Comparison of ENCODE assay signal across 30 cellular contexts in the genomic region with DNA sequence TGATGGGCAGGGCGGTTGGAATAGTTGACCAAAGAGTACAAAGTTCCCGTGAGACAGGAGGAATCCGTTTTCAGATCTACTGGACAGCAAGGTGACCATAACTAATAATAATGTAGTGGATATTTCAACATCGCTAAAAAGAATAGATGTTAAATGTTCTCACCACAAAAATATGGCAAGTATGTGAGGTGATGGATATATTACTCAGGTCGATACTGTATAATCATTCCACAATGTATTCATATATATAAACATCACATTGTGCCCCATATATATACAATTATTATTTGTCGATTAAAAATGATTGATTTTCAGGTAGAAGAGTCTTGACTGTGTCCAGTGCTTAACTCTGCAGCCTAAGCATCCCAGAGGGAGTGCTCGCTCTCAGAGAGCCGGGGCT.
"Had no signal": no experiment of that assay in that cellular context is flagged by ENCODE, and none has a peak within 500 bp of the region (broad histone marks: within the 10 kb centered on the region; RNA-seq: fewer than 3 reads in every experiment).

No MANE protein-coding gene starts in this region.

- DNase-seq: activated effector memory CD4-positive, alpha-beta T cell treated with anti-CD3 and anti-CD28 coated beads, Interleukin-2, amount 50 U/mL, for 16 hours; activated effector memory CD4-positive, alpha-beta T cell treated with Interleukin-2 at 50 U/mL for 16 hours; activated gamma-delta T cell treated with Interleukin-2 at 50 U/mL for 16 hours; activated naive CD4-positive, alpha-beta T cell; activated naive CD4-positive, alpha-beta T cell treated with anti-CD3 and anti-CD28 coated beads for 36 hours; activated naive CD4-positive, alpha-beta T cell treated with anti-CD3 and anti-CD28 coated beads, Interleukin-2, amount 10 ng/mL, durations not matched to agents 7 days and 5 days; activated naive CD4-positive, alpha-beta T cell treated with anti-CD3 and anti-CD28 coated beads, Interleukin-2, amount 50 U/mL, for 16 hours; activated naive CD4-positive, alpha-beta T cell treated with Interleukin-2 at 50 U/mL for 16 hours; activated naive CD8-positive, alpha-beta T cell treated with anti-CD3 and anti-CD28 coated beads for 36 hours; activated naive CD8-positive, alpha-beta T cell treated with anti-CD3 and anti-CD28 coated beads, Interleukin-2, amount 10 ng/mL, durations not matched to agents 7 days and 5 days; activated naive CD8-positive, alpha-beta T cell treated with anti-CD3 and anti-CD28 coated beads, Interleukin-2, amount 50 U/mL, for 24 hours; activated T-cell treated with anti-CD3 and anti-CD28 coated beads, Interleukin-2, amount 50 U/mL, for 1 hour; activated T-cell treated with anti-CD3 and anti-CD28 coated beads, Interleukin-2, amount 50 U/mL, for 24 hours; activated T-cell treated with anti-CD3 and anti-CD28 coated beads, Interleukin-2, amount 50 U/mL, for 4 hours; activated T-cell treated with anti-CD3 and anti-CD28 coated beads, Interleukin-2, amount 50 U/mL, for 48 hours; activated T-cell treated with anti-CD3 and anti-CD28 coated beads, Interleukin-2, amount 50 U/mL, for 72 hours; adrenal gland; amniotic stem cell; amygdala; anterior cingulate cortex; aorta; body of pancreas; brain microvascular endothelial cell; caudate nucleus; central memory CD4-positive, alpha-beta T cell; cerebellar nuclear complex had no signal

- H3K4me1 ChIP-seq: adrenal gland, ascending aorta, body of pancreas had no signal

- H3K9me3 ChIP-seq: adrenal gland, ascending aorta, body of pancreas had no signal

- H3K27ac ChIP-seq: adrenal gland, ascending aorta, body of pancreas, brain microvascular endothelial cell, cardiac muscle cell had no signal

- H3K4me3 ChIP-seq: adrenal gland, ascending aorta, body of pancreas, cardiac muscle cell had no signal

- ATAC-seq: activated naive CD4-positive, alpha-beta T cell treated with anti-CD3 and anti-CD28 coated beads, Interleukin-2, amount 50 U/mL, for 72 hours; activated naive CD8-positive, alpha-beta T cell treated with anti-CD3 and anti-CD28 coated beads, Interleukin-2, amount 50 U/mL, for 24 hours; activated T-cell treated with anti-CD3 and anti-CD28 coated beads, Interleukin-2, amount 50 U/mL, for 4 hours; activated T-cell treated with anti-CD3 and anti-CD28 coated beads, Interleukin-2, amount 50 U/mL, for 72 hours; activated T-helper 17 cell treated with anti-CD3 and anti-CD28 coated beads, Interleukin-2, amount 50 U/mL, for 72 hours; body of pancreas had no signal

- H3K27me3 ChIP-seq: adrenal gland, ascending aorta, body of pancreas, brain microvascular endothelial cell had no signal

- H3K36me3 ChIP-seq: adrenal gland, ascending aorta, brain microvascular endothelial cell, cardiac muscle cell had no signal
